In the genomic region with DNA sequence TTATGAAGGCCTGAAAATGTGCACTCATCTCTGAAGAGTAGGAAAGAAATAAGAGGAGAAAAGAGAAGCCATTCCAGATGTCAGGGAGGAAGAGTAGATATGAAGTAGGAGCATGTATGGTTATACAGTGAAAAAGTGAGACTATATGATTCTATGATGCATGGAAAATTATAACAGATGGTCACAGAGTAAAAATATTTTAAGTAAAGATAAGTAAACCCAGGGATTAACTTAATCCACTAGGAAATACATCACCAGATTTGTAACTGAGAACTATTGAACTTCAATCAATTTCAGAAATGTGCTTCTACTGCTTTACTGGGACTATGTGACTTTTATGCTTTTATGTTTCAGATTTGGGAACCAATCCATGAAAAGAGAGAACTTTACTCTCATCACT, we compare ENCODE assay signal across 39 cellular contexts. TPM values are rescaled to one million over a fixed set of nuclear protein-coding genes. Genes with fewer than 3 reads are reported as not detected.
"Had no signal": no experiment of that assay in that cellular context is flagged by ENCODE, and none has a peak within 500 bp of the region (broad histone marks: within the 10 kb centered on the region; RNA-seq: fewer than 3 reads in every experiment).

Gene OR10J1, plus strand, starts transcription at position 301 of the 400 bp plus-strand sequence. Its CDS starts 70 bp downstream, at position 371.

- H3K4me1 ChIP-seq: adrenal gland, breast epithelium had no signal

- ATAC-seq: activated CD8-positive, alpha-beta T cell treated with anti-CD3 and anti-CD28 coated beads for 36 hours; activated naive CD4-positive, alpha-beta T cell treated with anti-CD3 and anti-CD28 coated beads, Interleukin-2, amount 50 U/mL, for 72 hours; activated T-cell treated with anti-CD3 and anti-CD28 coated beads, Interleukin-2, amount 50 U/mL, for 4 hours; activated T-cell treated with anti-CD3 and anti-CD28 coated beads, Interleukin-2, amount 50 U/mL, for 72 hours; activated T-helper 17 cell treated with anti-CD3 and anti-CD28 coated beads, Interleukin-2, amount 50 U/mL, for 72 hours; body of pancreas had no signal

- H3K4me3 ChIP-seq: adrenal gland, body of pancreas, breast epithelium had no signal

- H3K4me3 Mint-ChIP-seq: activated B cell treated with CpG ODN at 0.5 μM for 24 hours; activated CD4-positive, alpha-beta memory T cell treated with anti-CD3 and anti-CD28 coated beads for 36 hours; activated CD4-positive, alpha-beta T cell treated with anti-CD3 and anti-CD28 coated beads, Interleukin-2, amount 10 ng/mL, durations not matched to agents 24 days and 14 days; activated CD8-positive, alpha-beta T cell treated with anti-CD3 and anti-CD28 coated beads for 36 hours; activated naive CD4-positive, alpha-beta T cell treated with anti-CD3 and anti-CD28 coated beads for 36 hours; activated naive CD8-positive, alpha-beta T cell treated with anti-CD3 and anti-CD28 coated beads for 36 hours; activated T-cell treated with anti-CD3 and anti-CD28 coated beads, Interleukin-2, amount 50 U/mL, for 4 hours; activated T-cell treated with anti-CD3 and anti-CD28 coated beads, Interleukin-2, amount 50 U/mL, for 72 hours; activated T-helper 1 cell treated with anti-CD3 and anti-CD28 coated beads, Interleukin-12 subunit alpha, Interleukin-12 subunit beta, Interleukin-2, Interleukin-4 antibody, amounts not matched to agents 30 ng/mL and 10 ng/mL and 1 ng/mL, durations not matched to agents 14 hours and 24 hours and 36 hours; activated T-helper 17 cell treated with anti-CD3 and anti-CD28 coated beads, Interleukin-2, amount 50 U/mL, for 72 hours; T-helper 1 cell treated with Interleukin-12 subunit alpha and Interleukin-12 subunit beta and Interleukin-4 antibody, amounts not matched to agents 30 μg/mL and 1 μg/mL, for 36 hours; T-helper 2 cell treated with Interferon-gamma antibody and Interleukin-4, amounts not matched to agents 5 μg/mL and 100 μg/mL, for 36 hours had no signal

- H3K27ac Mint-ChIP-seq: activated B cell treated with CpG ODN at 0.5 μM for 24 hours; activated CD4-positive, alpha-beta memory T cell treated with anti-CD3 and anti-CD28 coated beads for 36 hours; activated CD4-positive, alpha-beta T cell treated with anti-CD3 and anti-CD28 coated beads, Interleukin-2, amount 10 ng/mL, durations not matched to agents 24 days and 14 days; activated CD8-positive, alpha-beta T cell treated with anti-CD3 and anti-CD28 coated beads for 36 hours; activated naive CD4-positive, alpha-beta T cell treated with anti-CD3 and anti-CD28 coated beads for 36 hours; activated naive CD4-positive, alpha-beta T cell treated with anti-CD3 and anti-CD28 coated beads, Interleukin-2, amount 50 U/mL, for 72 hours; activated naive CD8-positive, alpha-beta T cell treated with anti-CD3 and anti-CD28 coated beads for 36 hours; activated T-cell treated with anti-CD3 and anti-CD28 coated beads, Interleukin-2, amount 50 U/mL, for 72 hours; activated T-helper 1 cell treated with anti-CD3 and anti-CD28 coated beads, Interleukin-12 subunit alpha, Interleukin-12 subunit beta, Interleukin-2, Interleukin-4 antibody, amounts not matched to agents 30 ng/mL and 10 ng/mL and 1 ng/mL, durations not matched to agents 14 hours and 24 hours and 36 hours; activated T-helper 17 cell treated with anti-CD3 and anti-CD28 coated beads, Interleukin-2, amount 50 U/mL, for 72 hours; T-helper 1 cell treated with Interleukin-12 subunit alpha and Interleukin-12 subunit beta and Interleukin-4 antibody, amounts not matched to agents 30 μg/mL and 1 μg/mL, for 36 hours; T-helper 2 cell treated with Interferon-gamma antibody and Interleukin-4, amounts not matched to agents 5 μg/mL and 100 μg/mL, for 36 hours had no signal

- H3K36me3 Mint-ChIP-seq: activated CD4-positive, alpha-beta memory T cell treated with anti-CD3 and anti-CD28 coated beads for 36 hours; activated naive CD4-positive, alpha-beta T cell treated with anti-CD3 and anti-CD28 coated beads, Interleukin-2, amount 50 U/mL, for 72 hours; activated naive CD8-positive, alpha-beta T cell treated with anti-CD3 and anti-CD28 coated beads for 36 hours had no signal

- H3K4me1 Mint-ChIP-seq: activated CD4-positive, alpha-beta T cell treated with anti-CD3 and anti-CD28 coated beads, Interleukin-2, amount 10 ng/mL, durations not matched to agents 24 days and 14 days; activated naive CD8-positive, alpha-beta T cell treated with anti-CD3 and anti-CD28 coated beads for 36 hours; activated T-helper 17 cell treated with anti-CD3 and anti-CD28 coated beads, Interleukin-2, amount 50 U/mL, for 72 hours had no signal

- DNase-seq: activated B cell treated with CpG ODN at 0.5 μM for 24 hours; activated CD4-positive, alpha-beta memory T cell treated with anti-CD3 and anti-CD28 coated beads for 36 hours; activated CD4-positive, alpha-beta T cell treated with anti-CD3 and anti-CD28 coated beads for 4 hours; activated CD4-positive, alpha-beta T cell treated with anti-CD3 and anti-CD28 coated beads, Interleukin-2, amount 10 ng/mL, durations not matched to agents 24 days and 14 days; activated CD4-positive, alpha-beta T cell treated with anti-CD3 and anti-CD28 coated beads, Interleukin-2, amount 50 U/mL, for 1 hour; activated CD4-positive, alpha-beta T cell treated with anti-CD3 and anti-CD28 coated beads, Interleukin-2, amount 50 U/mL, for 4 hours; activated CD4-positive, CD25-positive, alpha-beta regulatory T cell treated with anti-CD3 and anti-CD28 coated beads, Interleukin-2, amount 50 U/mL, for 72 hours; activated CD8-positive, alpha-beta memory T cell treated with anti-CD3 and anti-CD28 coated beads, Interleukin-2, amount 50 U/mL, for 4 hours; activated CD8-positive, alpha-beta T cell treated with anti-CD3 and anti-CD28 coated beads for 36 hours; activated effector memory CD4-positive, alpha-beta T cell treated with anti-CD3 and anti-CD28 coated beads, Interleukin-2, amount 50 U/mL, for 16 hours; activated gamma-delta T cell treated with Interleukin-2 at 50 U/mL for 16 hours; activated naive CD4-positive, alpha-beta T cell; activated naive CD4-positive, alpha-beta T cell treated with anti-CD3 and anti-CD28 coated beads for 36 hours; activated naive CD4-positive, alpha-beta T cell treated with anti-CD3 and anti-CD28 coated beads, Interleukin-2, amount 50 U/mL, for 16 hours; activated naive CD8-positive, alpha-beta T cell treated with anti-CD3 and anti-CD28 coated beads for 36 hours; activated T-cell treated with anti-CD3 and anti-CD28 coated beads for 4 hours; activated T-cell treated with anti-CD3 and anti-CD28 coated beads, Interleukin-2, amount 50 U/mL, for 1 hour; activated T-cell treated with anti-CD3 and anti-CD28 coated beads, Interleukin-2, amount 50 U/mL, for 4 hours; activated T-cell treated with anti-CD3 and anti-CD28 coated beads, Interleukin-2, amount 50 U/mL, for 72 hours; adrenal gland; amniotic stem cell; aorta; body of pancreas; brain microvascular endothelial cell; central memory CD4-positive, alpha-beta T cell; T-helper 2 cell; T-helper 9 cell had no signal

- H3K9me3 ChIP-seq: adrenal gland, body of pancreas, breast epithelium had no signal

- FAIRE-seq: astrocyte, TTC549 had no signal

- H3K36me3 ChIP-seq: adrenal gland, brain microvascular endothelial cell, breast epithelium had no signal

- H3K27me3 ChIP-seq: adrenal gland, body of pancreas, brain microvascular endothelial cell, breast epithelium had no signal

- H3K9me3 Mint-ChIP-seq: activated B cell treated with CpG ODN at 0.5 μM for 24 hours; activated CD4-positive, alpha-beta memory T cell treated with anti-CD3 and anti-CD28 coated beads for 36 hours; activated CD4-positive, alpha-beta T cell treated with anti-CD3 and anti-CD28 coated beads, Interleukin-2, amount 10 ng/mL, durations not matched to agents 24 days and 14 days; activated CD8-positive, alpha-beta T cell treated with anti-CD3 and anti-CD28 coated beads for 36 hours; activated naive CD4-positive, alpha-beta T cell treated with anti-CD3 and anti-CD28 coated beads for 36 hours; activated naive CD4-positive, alpha-beta T cell treated with anti-CD3 and anti-CD28 coated beads, Interleukin-2, amount 50 U/mL, for 72 hours; activated naive CD8-positive, alpha-beta T cell treated with anti-CD3 and anti-CD28 coated beads for 36 hours; activated T-cell treated with anti-CD3 and anti-CD28 coated beads, Interleukin-2, amount 50 U/mL, for 4 hours; activated T-helper 1 cell treated with anti-CD3 and anti-CD28 coated beads, Interleukin-12 subunit alpha, Interleukin-12 subunit beta, Interleukin-2, Interleukin-4 antibody, amounts not matched to agents 30 ng/mL and 10 ng/mL and 1 ng/mL, durations not matched to agents 14 hours and 24 hours and 36 hours; activated T-helper 17 cell treated with anti-CD3 and anti-CD28 coated beads, Interleukin-2, amount 50 U/mL, for 72 hours; T-helper 1 cell treated with Interleukin-12 subunit alpha and Interleukin-12 subunit beta and Interleukin-4 antibody, amounts not matched to agents 30 μg/mL and 1 μg/mL, for 36 hours; T-helper 2 cell treated with Interferon-gamma antibody and Interleukin-4, amounts not matched to agents 5 μg/mL and 100 μg/mL, for 36 hours had no signal

- H3K27ac ChIP-seq: adrenal gland, body of pancreas, brain microvascular endothelial cell, breast epithelium, VCaP had no signal

RNA-seq across cellular contexts. Expression of gene OR10J1, which starts in this region (rescaled TPM):
- total RNA-seq: activated B cell treated with CpG ODN at 0.5 μM for 24 hours; activated CD4-positive, alpha-beta memory T cell treated with anti-CD3 and anti-CD28 coated beads for 36 hours; activated CD4-positive, alpha-beta T cell treated with anti-CD3 and anti-CD28 coated beads, Interleukin-2, amount 10 ng/mL, durations not matched to agents 24 days and 14 days; activated CD8-positive, alpha-beta memory T cell treated with anti-CD3 and anti-CD28 coated beads for 36 hours; activated CD8-positive, alpha-beta T cell treated with anti-CD3 and anti-CD28 coated beads for 36 hours; activated naive CD4-positive, alpha-beta T cell treated with anti-CD3 and anti-CD28 coated beads for 36 hours; activated naive CD4-positive, alpha-beta T cell treated with anti-CD3 and anti-CD28 coated beads, Interleukin-2, amount 50 U/mL, for 72 hours; activated naive CD8-positive, alpha-beta T cell treated with anti-CD3 and anti-CD28 coated beads for 36 hours; activated T-cell treated with anti-CD3 and anti-CD28 coated beads, Interleukin-2, amount 50 U/mL, for 4 hours; activated T-cell treated with anti-CD3 and anti-CD28 coated beads, Interleukin-2, amount 50 U/mL, for 72 hours; activated T-helper 1 cell treated with anti-CD3 and anti-CD28 coated beads, Interleukin-12 subunit alpha, Interleukin-12 subunit beta, Interleukin-2, Interleukin-4 antibody, amounts not matched to agents 30 ng/mL and 10 ng/mL and 1 ng/mL, durations not matched to agents 14 hours and 24 hours and 36 hours; activated T-helper 17 cell treated with anti-CD3 and anti-CD28 coated beads, Interleukin-2, amount 50 U/mL, for 72 hours; adrenal gland; aorta; astrocyte; body of pancreas; breast epithelium; cardiac septum; cerebellum had no signal
- polyA plus RNA-seq: adrenal gland, aorta had no signal
